ENCODE assay signal across 16 cellular contexts in the genomic region with DNA sequence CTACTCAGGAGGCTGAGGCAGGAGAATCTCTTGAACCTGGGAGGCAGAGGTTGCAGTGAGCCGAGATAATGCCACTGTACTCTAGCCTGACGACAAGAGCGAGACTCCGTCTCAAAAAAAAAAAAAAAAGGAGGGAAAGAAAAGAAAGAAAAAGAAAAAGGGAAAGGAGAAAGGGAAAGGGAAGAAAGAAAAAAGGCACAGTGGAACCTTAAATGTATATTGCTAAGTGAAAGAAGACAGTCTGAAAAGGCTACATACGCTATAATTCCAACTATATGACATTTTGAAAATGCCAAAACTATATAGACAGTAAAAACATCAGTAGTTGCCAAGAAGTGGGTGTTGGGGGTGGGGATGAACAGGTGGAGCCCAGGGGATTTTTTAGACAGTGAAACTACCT. TPM values are rescaled to one million over a fixed set of nuclear protein-coding genes. Genes with fewer than 3 reads are reported as not detected.
DNase-seq lines count a peak whose midpoint lies in the region; ATAC-seq and TF ChIP-seq lines count a peak whose summit lies in the region.
"Had no signal": no experiment of that assay in that cellular context is flagged by ENCODE, and none has a peak within 500 bp of the region (broad histone marks: within the 10 kb centered on the region; RNA-seq: fewer than 3 reads in every experiment).

No MANE protein-coding gene starts in this region.

- H3K9me3 Mint-ChIP-seq in activated naive CD4-positive, alpha-beta T cell treated with anti-CD3 and anti-CD28 coated beads for 36 hours, result no peaks in the 10 kb centered on the region
- no peaks in the 10 kb centered on the region for H3K9me3 Mint-ChIP-seq in central memory CD8-positive, alpha-beta T cell
- no peaks in the 10 kb centered on the region for H3K9me3 Mint-ChIP-seq in T-cell
- H3K9me3 Mint-ChIP-seq: CD4-positive, alpha-beta memory T cell; IgD-negative memory B cell had no signal

- no peak overlapping the region; the same call in 1 of the 2 replicates for H3K9ac ChIP-seq in OCI-LY3 (ENCODE audit: low read length)
- H3K9ac ChIP-seq: GM23248 had no signal

- DNase-seq in activated naive CD4-positive, alpha-beta T cell treated with anti-CD3 and anti-CD28 coated beads for 36 hours, result no peak
- DNase-seq in activated naive CD4-positive, alpha-beta T cell (lab: John Stamatoyannopoulos, UW), result no peak
- DNase-seq in central memory CD8-positive, alpha-beta T cell (ENCODE audit: low spot score in 2 of 2), result no peak
- DNase-seq in T-cell (no peak), NCI-H1048 (lab: John Stamatoyannopoulos, UW) (no peak)
- DNase-seq: C1 segment of cervical spinal cord; CD4-positive, alpha-beta memory T cell; DMS79; GM23248 had no signal

- H3K27ac ChIP-seq in OCI-LY3 (ENCODE audit: low read length), result peak overlapping the region; percentile 65
- H3K27ac ChIP-seq: GM23248 had no signal

- H3K9me3 ChIP-seq in OCI-LY3 (ENCODE audit: insufficient read depth, low read length), result no peaks in the 10 kb centered on the region

- no peaks in the 10 kb centered on the region for H3K27me3 ChIP-seq in OCI-LY3 (ENCODE audit: low read depth, low read length)

- intact Hi-C loops in activated naive CD4-positive, alpha-beta T cell treated with anti-CD3 and anti-CD28 coated beads for 36 hours (cut with micrococcal nuclease), result loop anchor here (2.0 kb wide), 1 partner anchor 15 kb away; no protein-coding TSS in a partner anchor

- peaks cover 30% of the 10 kb centered on the region for H3K4me1 Mint-ChIP-seq in activated naive CD4-positive, alpha-beta T cell treated with anti-CD3 and anti-CD28 coated beads for 36 hours (ENCODE audit: low read depth)
- peaks cover 8% of the 10 kb centered on the region for H3K4me1 Mint-ChIP-seq in central memory CD8-positive, alpha-beta T cell
- H3K4me1 Mint-ChIP-seq in T-cell, result peaks cover 4 to 7% (median 6%) of the 10 kb centered on the region in 3 donors
- H3K4me1 Mint-ChIP-seq: B cell, IgD-negative memory B cell had no signal

- H3K36me3 ChIP-seq in OCI-LY3 (replicated peaks; ENCODE audit: low read depth, low read length), result peaks cover 25% of the 10 kb centered on the region

- H3K27me3 Mint-ChIP-seq in activated naive CD4-positive, alpha-beta T cell treated with anti-CD3 and anti-CD28 coated beads for 36 hours (ENCODE audit: low read depth), result no peaks in the 10 kb centered on the region
- H3K27me3 Mint-ChIP-seq in central memory CD8-positive, alpha-beta T cell, result no peaks in the 10 kb centered on the region
- H3K27me3 Mint-ChIP-seq in T-cell, result no peaks in the 10 kb centered on the region
- H3K27me3 Mint-ChIP-seq: B cell; CD4-positive, alpha-beta memory T cell; IgD-negative memory B cell had no signal

- CTCF ChIA-PET in activated naive CD4-positive, alpha-beta T cell treated with anti-CD3 and anti-CD28 coated beads for 36 hours (lab: Charles Lee), result no interaction called here
- CTCF ChIA-PET in T-cell (lab: Charles Lee), result interaction anchor here in 1 of 2 donors (1.0 kb wide), 1 partner anchor 12 kb away, joined by 3 read pairs; no protein-coding TSS in a partner anchor

- H3K4me3 Mint-ChIP-seq in activated naive CD4-positive, alpha-beta T cell treated with anti-CD3 and anti-CD28 coated beads for 36 hours, result no peak overlapping the region
- no peak overlapping the region for H3K4me3 Mint-ChIP-seq in central memory CD8-positive, alpha-beta T cell
- H3K4me3 Mint-ChIP-seq in T-cell, result no peak overlapping the region
- H3K4me3 Mint-ChIP-seq: B cell; CD4-positive, alpha-beta memory T cell; IgD-negative memory B cell had no signal

- no peaks in the 10 kb centered on the region for H3K79me2 ChIP-seq in OCI-LY3 (ENCODE audit: low read length)

- H3K4me2 ChIP-seq in OCI-LY3 (ENCODE audit: low read length), result peak overlapping the region; percentile 77

- H3K4me1 ChIP-seq in OCI-LY3 (ENCODE audit: low read length), result peaks cover 32% of the 10 kb centered on the region

- H2AFZ ChIP-seq in OCI-LY3 (ENCODE audit: low read depth, low read length), result no peak overlapping the region
- H2AFZ ChIP-seq: GM23248 had no signal

- H3K4me3 ChIP-seq in OCI-LY3 (ENCODE audit: low read length), result peak overlapping the region; percentile 57; the same call in 1 of the 2 replicates
- H3K4me3 ChIP-seq: GM12878, GM23248 had no signal

- peaks cover 28% of the 10 kb centered on the region for H3K36me3 Mint-ChIP-seq in activated naive CD4-positive, alpha-beta T cell treated with anti-CD3 and anti-CD28 coated beads for 36 hours (ENCODE audit: low read depth)
- H3K36me3 Mint-ChIP-seq in central memory CD8-positive, alpha-beta T cell (ENCODE audit: insufficient read depth), result peaks cover 70% of the 10 kb centered on the region
- H3K36me3 Mint-ChIP-seq in T-cell, result peaks cover 49% of the 10 kb centered on the region

- H4K20me1 ChIP-seq in OCI-LY3 (ENCODE audit: insufficient read depth, low read length), result no peaks in the 10 kb centered on the region

- H3K27ac Mint-ChIP-seq in activated naive CD4-positive, alpha-beta T cell treated with anti-CD3 and anti-CD28 coated beads for 36 hours, result peak overlapping the region; percentile 46
- H3K27ac Mint-ChIP-seq in central memory CD8-positive, alpha-beta T cell (ENCODE audit: low read depth), result peak overlapping the region; percentile 44
- H3K27ac Mint-ChIP-seq in T-cell, result no peak overlapping the region
- H3K27ac Mint-ChIP-seq: B cell, IgD-negative memory B cell had no signal

- no peak for TF ChIP-seq CTCF in OCI-LY3 (IDR thresholded peaks at IDR 0.05; ENCODE audit: low read depth, low read length)

- POLR2A ChIA-PET in T-cell (lab: Charles Lee), result interaction anchor here in 1 of 2 donors (0.6 to 1.5 kb wide), 2 partner anchors 14 to 15 kb away, joined by 3 to 4 read pairs; no protein-coding TSS in a partner anchor

- no peak for ATAC-seq in central memory CD8-positive, alpha-beta T cell (replicated peaks; ENCODE audit: extremely low read depth, poor library complexity, severe bottlenecking)
- ATAC-seq in T-cell (replicated peaks in 1 of 4), result no peak
- ATAC-seq in HG03354 (IDR thresholded peaks at IDR 0.05; ENCODE audit: poor library complexity, severe bottlenecking, unreplicated experiment), result no peak
- ATAC-seq: GM12878, HCT116 had no signal

RNA-seq across cellular contexts. Expression of a gene that starts 16.2 kb away (rescaled TPM):
- 10 to 100 TPM; 25.8 to 26.2 TPM for total RNA-seq in activated naive CD4-positive, alpha-beta T cell treated with anti-CD3 and anti-CD28 coated beads for 36 hours
- 10 to 100 TPM; 25.2 to 32.1 (median 26.6) TPM for total RNA-seq in T-cell

RNA-seq across cellular contexts. Expression of a gene that starts 36.5 kb away (rescaled TPM):
- 10 to 100 TPM; 17.6 to 18.4 TPM for total RNA-seq in activated naive CD4-positive, alpha-beta T cell treated with anti-CD3 and anti-CD28 coated beads for 36 hours
- 10 to 100 TPM; 15.4 to 24.5 (median 15.7) TPM for total RNA-seq in T-cell

RNA-seq across cellular contexts. Expression of a gene that starts 44.8 kb away (rescaled TPM):
- total RNA-seq in activated naive CD4-positive, alpha-beta T cell treated with anti-CD3 and anti-CD28 coated beads for 36 hours, result 10 to 100 TPM; 75.8 to 82.7 TPM
- total RNA-seq in T-cell, result 100 to 1,000 TPM in 3 of 5 donors, 10 to 100 TPM in 2; 48.2 to 117 (median 107) TPM
- total RNA-seq: G401 had no signal

Comparison
In these comparisons a context has a peak if more than half of its experiments do, and no peak if none do; other contexts are left out.
1. H3K27ac Mint-ChIP-seq: peak in activated naive CD4-positive, alpha-beta T cell treated with anti-CD3 and anti-CD28 coated beads for 36 hours (single experiment) and central memory CD8-positive, alpha-beta T cell (single experiment); none in T-cell (0 of 2).